8 cellular contexts compared by ENCODE assay signal in genomic region chr1:42456754-42457089, GRCh38. TPM values are rescaled to one million over a fixed set of nuclear protein-coding genes. Genes with fewer than 3 reads are reported as not detected.
DNase-seq lines count a peak whose midpoint lies in the region; ATAC-seq and TF ChIP-seq lines count a peak whose summit lies in the region.

No MANE protein-coding gene starts in this region.

- TF ChIP-seq CTCF in body of pancreas (IDR thresholded peaks at IDR 0.05): no peak

- H3K27ac ChIP-seq in body of pancreas (peak overlapping the region; percentile 86 to 96 (median 95)), iPS-20b (ENCODE audit: low read length) (peak overlapping the region; percentile 52)

- H3K27me3 ChIP-seq in body of pancreas (no peaks in the 10 kb centered on the region), iPS-20b (ENCODE audit: insufficient read depth, low read length) (no peaks in the 10 kb centered on the region)

- peak overlapping the region; percentile 90 for H3K9ac ChIP-seq in iPS-20b (ENCODE audit: low read depth, low read length)

- peak overlapping the region; percentile 62 to 99 for H3K4me3 ChIP-seq in body of pancreas
- peak overlapping the region; percentile 93 for H3K4me3 ChIP-seq in iPS-20b (ENCODE audit: low read length)

- H3K36me3 ChIP-seq in body of pancreas (replicated peaks in 1 of 2; ENCODE audit: insufficient read depth in 1 of 2, low read depth in 2 of 2): peaks cover 0 to 3% of the 10 kb centered on the region in 2 donors
- peaks cover 32% of the 10 kb centered on the region for H3K36me3 ChIP-seq in iPS-20b (ENCODE audit: insufficient read depth, low read depth, low read length)

- intact Hi-C loops in body of pancreas (cut with DNase I): no loop called here

- peak; percentile 53 for ATAC-seq in GM21717 (IDR thresholded peaks at IDR 0.05; ENCODE audit: unreplicated experiment)
- peak; percentile 65 for ATAC-seq in body of pancreas

- 0% methylated on average over 2 to 23 of the region's 23 CpGs for WGBS in body of pancreas, 2 donors

- H3K9me3 ChIP-seq in body of pancreas (no peaks in the 10 kb centered on the region), iPS-20b (ENCODE audit: insufficient read depth, low read depth, low read length) (no peaks in the 10 kb centered on the region)

- DNase-seq in GF-D8 (lab: John Stamatoyannopoulos, UW) (peak; percentile 29), KBM-7 (peak; percentile 76), SW480 (ENCODE audit: low spot score) (peak; percentile 42), body of pancreas (peak; percentile 61 to 72 (median 64)), smooth muscle cell of the brain vasculature (ENCODE audit: low read depth, low spot score) (peak; percentile 29), HCEC 1CT (no peak)

- in situ Hi-C loops in KBM-7 (cut with MboI; ENCODE audit: low pct_unique_long_range_greater_than_20kb, low sequenced_read_pairs): no loop called here

- TF ChIP-seq POLR2A in body of pancreas (IDR thresholded peaks at IDR 0.05): no peak

- H3K4me1 ChIP-seq in body of pancreas (peaks cover 27% of the 10 kb centered on the region), iPS-20b (ENCODE audit: insufficient read depth, low read length) (peaks cover 4% of the 10 kb centered on the region; the same call in 1 of the 2 replicates)

RNA-seq across cellular contexts. Expression of gene PPCS, which starts 0.4 kb away (rescaled TPM):
- total RNA-seq in body of pancreas: 10 to 100 TPM; 25.9 to 27.4 TPM

RNA-seq across cellular contexts. Expression of gene ZMYND12, which starts 0.9 kb away (rescaled TPM):
- 1 to 10 TPM; 1.0 to 1.3 TPM for total RNA-seq in body of pancreas

RNA-seq across cellular contexts. Expression of gene CCDC30, which starts 6.4 kb away (rescaled TPM):
- 1 to 10 TPM; 2.3 to 8.9 TPM for total RNA-seq in body of pancreas
